Comparison of ENCODE assay signal across 8 cellular contexts in the genomic region with DNA sequence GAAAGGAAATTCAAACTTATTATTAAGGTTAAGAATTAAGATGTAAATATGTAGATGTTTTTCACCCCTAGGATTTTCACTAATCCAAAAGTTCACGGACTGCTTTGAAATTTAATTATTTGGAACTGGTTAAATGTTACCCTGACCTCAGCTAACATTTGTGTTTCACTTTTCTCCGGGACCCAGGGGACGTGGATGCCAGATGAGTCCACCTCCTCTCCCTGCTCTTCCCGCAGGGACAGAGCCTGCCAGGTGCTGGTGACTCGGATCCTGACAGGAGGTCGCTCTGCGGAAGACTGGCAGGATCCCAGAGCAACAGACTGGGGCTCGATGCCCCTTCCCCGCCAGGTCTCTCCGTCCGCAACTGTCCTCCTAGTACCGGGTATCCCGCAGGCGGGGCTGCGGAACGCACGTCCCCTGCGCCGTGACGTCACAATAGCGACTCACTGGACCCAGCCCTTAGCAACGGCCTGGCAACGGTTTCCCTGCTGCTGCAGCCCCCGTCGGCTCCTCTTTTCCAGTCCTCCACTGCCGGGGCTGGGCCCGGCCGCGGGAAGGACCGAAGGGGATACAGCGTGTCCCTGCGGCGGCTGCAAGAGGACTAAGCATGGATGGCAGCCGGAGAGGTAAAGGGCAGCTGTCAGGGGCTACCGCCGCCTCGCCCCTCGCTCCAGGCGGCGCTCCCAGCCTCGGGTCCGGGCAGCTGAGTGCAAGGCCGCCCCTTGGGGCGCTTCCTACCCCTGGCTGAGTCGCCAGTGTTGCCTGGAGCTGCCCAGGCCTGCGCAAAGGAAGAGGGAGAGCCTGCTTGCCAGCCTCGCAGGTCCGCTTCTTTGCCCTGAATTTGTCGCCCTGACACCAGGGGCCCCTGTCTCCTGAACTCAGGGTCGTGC. TPM values are rescaled to one million over a fixed set of nuclear protein-coding genes. Genes with fewer than 3 reads are reported as not detected.
A peak's percentile ranks its signal among the peaks of the same experiment; 100 is the strongest.
DNase-seq lines count a peak whose midpoint lies in the region; ATAC-seq and TF ChIP-seq lines count a peak whose summit lies in the region.

A gene with protein sequence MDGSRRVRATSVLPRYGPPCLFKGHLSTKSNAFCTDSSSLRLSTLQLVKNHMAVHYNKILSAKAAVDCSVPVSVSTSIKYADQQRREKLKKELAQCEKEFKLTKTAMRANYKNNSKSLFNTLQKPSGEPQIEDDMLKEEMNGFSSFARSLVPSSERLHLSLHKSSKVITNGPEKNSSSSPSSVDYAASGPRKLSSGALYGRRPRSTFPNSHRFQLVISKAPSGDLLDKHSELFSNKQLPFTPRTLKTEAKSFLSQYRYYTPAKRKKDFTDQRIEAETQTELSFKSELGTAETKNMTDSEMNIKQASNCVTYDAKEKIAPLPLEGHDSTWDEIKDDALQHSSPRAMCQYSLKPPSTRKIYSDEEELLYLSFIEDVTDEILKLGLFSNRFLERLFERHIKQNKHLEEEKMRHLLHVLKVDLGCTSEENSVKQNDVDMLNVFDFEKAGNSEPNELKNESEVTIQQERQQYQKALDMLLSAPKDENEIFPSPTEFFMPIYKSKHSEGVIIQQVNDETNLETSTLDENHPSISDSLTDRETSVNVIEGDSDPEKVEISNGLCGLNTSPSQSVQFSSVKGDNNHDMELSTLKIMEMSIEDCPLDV (plus strand): TSS at position 446 of the 890 bp plus-strand sequence. CDS start 162 bp downstream, at position 608.

- peak within 1 kb of the TSS; percentile 68 for H2AFZ ChIP-seq in KMS-11 (ENCODE audit: low read depth)

- DNase-seq in Daoy (ENCODE audit: low read depth) (peak; percentile 96), RKO (ENCODE audit: low spot score) (peak; percentile 90), fibroblast of peridontal ligament (ENCODE audit: extremely low read depth) (peak; percentile 82)
- DNase-seq in activated T-helper 9 cell treated with anti-CD3 and anti-CD28 coated beads, Interleukin-2, amount 50 U/mL, for 16 hours (ENCODE audit: low read depth) = peak; percentile 71
- peak; percentile 54 to 86 (median 69) for DNase-seq in naive thymus-derived CD8-positive, alpha-beta T cell
- peak; percentile 78 for DNase-seq in stimulated activated naive B cell treated with anti-CD40 and anti-IgM and Interleukin-4, amounts not matched to agents 10 μg/mL and 1 μg/mL and 100 μg/mL, for 72 hours

- H3K79me2 ChIP-seq in KMS-11 (ENCODE audit: insufficient read depth, low read depth) = no peaks in the 10 kb centered on the region

- no peaks in the 10 kb centered on the region for H3K27me3 Mint-ChIP-seq in naive thymus-derived CD8-positive, alpha-beta T cell
- H3K27me3 Mint-ChIP-seq in stimulated activated naive B cell treated with anti-CD40 and anti-IgM and Interleukin-4, amounts not matched to agents 10 μg/mL and 1 μg/mL and 100 μg/mL, for 72 hours = no peaks in the 10 kb centered on the region

- H3K9me3 Mint-ChIP-seq in naive thymus-derived CD8-positive, alpha-beta T cell = no peaks in the 10 kb centered on the region
- no peaks in the 10 kb centered on the region for H3K9me3 Mint-ChIP-seq in stimulated activated naive B cell treated with anti-CD40 and anti-IgM and Interleukin-4, amounts not matched to agents 10 μg/mL and 1 μg/mL and 100 μg/mL, for 72 hours

- peak within 1 kb of the TSS; percentile 21 to 96 (median 92) for H3K27ac Mint-ChIP-seq in naive thymus-derived CD8-positive, alpha-beta T cell
- peak within 1 kb of the TSS; percentile 94 for H3K27ac Mint-ChIP-seq in stimulated activated naive B cell treated with anti-CD40 and anti-IgM and Interleukin-4, amounts not matched to agents 10 μg/mL and 1 μg/mL and 100 μg/mL, for 72 hours

- H3K4me2 ChIP-seq in KMS-11 = peak within 1 kb of the TSS; percentile 56

- H3K4me1 Mint-ChIP-seq in naive thymus-derived CD8-positive, alpha-beta T cell = peaks cover 16 to 27% (median 19%) of the 10 kb centered on the region in 4 donors
- peaks cover 0 to 11% of the 10 kb centered on the region in 2 donors for H3K4me1 Mint-ChIP-seq in stimulated activated naive B cell treated with anti-CD40 and anti-IgM and Interleukin-4, amounts not matched to agents 10 μg/mL and 1 μg/mL and 100 μg/mL, for 72 hours

- peak; percentile 99 for ATAC-seq in GM21786 (IDR thresholded peaks at IDR 0.05; ENCODE audit: unreplicated experiment)
- peak; percentile 91 to 95 for ATAC-seq in naive thymus-derived CD8-positive, alpha-beta T cell
- ATAC-seq in stimulated activated naive B cell treated with anti-CD40 and anti-IgM and Interleukin-4, amounts not matched to agents 10 μg/mL and 1 μg/mL and 100 μg/mL, for 72 hours (replicated peaks) = peak; percentile 98 to 99

- no peaks in the 10 kb centered on the region for H4K20me1 ChIP-seq in KMS-11 (ENCODE audit: insufficient read depth)

- no peak for TF ChIP-seq CTCF in KMS-11 (conservative IDR thresholded peaks at IDR 0.05; ENCODE audit: low read depth, low read length)

- POLR2A ChIA-PET in naive thymus-derived CD8-positive, alpha-beta T cell (lab: Charles Lee) = no interaction called here

- no peaks in the 10 kb centered on the region for H3K4me1 ChIP-seq in KMS-11 (ENCODE audit: low read depth, poor library complexity, severe bottlenecking)

- H3K4me3 Mint-ChIP-seq in naive thymus-derived CD8-positive, alpha-beta T cell = peak within 1 kb of the TSS; percentile 91 to 98 (median 95)
- peak within 1 kb of the TSS; percentile 97 to 98 for H3K4me3 Mint-ChIP-seq in stimulated activated naive B cell treated with anti-CD40 and anti-IgM and Interleukin-4, amounts not matched to agents 10 μg/mL and 1 μg/mL and 100 μg/mL, for 72 hours

- no peaks in the 10 kb centered on the region for H3K27me3 ChIP-seq in KMS-11 (ENCODE audit: insufficient read depth, low read depth)

- H3K36me3 ChIP-seq in KMS-11 (ENCODE audit: insufficient read depth) = no peaks in the 10 kb centered on the region

- no peaks in the 10 kb centered on the region for H3K36me3 Mint-ChIP-seq in naive thymus-derived CD8-positive, alpha-beta T cell
- H3K36me3 Mint-ChIP-seq in stimulated activated naive B cell treated with anti-CD40 and anti-IgM and Interleukin-4, amounts not matched to agents 10 μg/mL and 1 μg/mL and 100 μg/mL, for 72 hours = peaks cover 0 to 3% of the 10 kb centered on the region in 2 donors

- peak within 1 kb of the TSS; percentile 66 for H3K9ac ChIP-seq in KMS-11

- H3K27ac ChIP-seq in KMS-11 = no peak within 1 kb of the TSS; the same call in 1 of the 2 replicates

- no peak within 1 kb of the TSS for H3K4me3 ChIP-seq in KMS-11 (IDR thresholded peaks at IDR 0.05; ENCODE audit: insufficient read depth, low read depth, low read length)

RNA-seq across cellular contexts. Expression of the gene that starts here (rescaled TPM):
- 3.2 and 3.4 TPM in 2 replicates for total RNA-seq in Daoy (2014; rRNA removed; shearing (Covaris generic))
- 1 to 10 TPM; 3.7 to 3.8 TPM for total RNA-seq in naive thymus-derived CD8-positive, alpha-beta T cell
- 1 to 10 TPM; 4.0 to 5.6 (median 4.4) TPM for polyA plus RNA-seq in naive thymus-derived CD8-positive, alpha-beta T cell
